ENCODE assay signal across 1 cellular context in the genomic region with DNA sequence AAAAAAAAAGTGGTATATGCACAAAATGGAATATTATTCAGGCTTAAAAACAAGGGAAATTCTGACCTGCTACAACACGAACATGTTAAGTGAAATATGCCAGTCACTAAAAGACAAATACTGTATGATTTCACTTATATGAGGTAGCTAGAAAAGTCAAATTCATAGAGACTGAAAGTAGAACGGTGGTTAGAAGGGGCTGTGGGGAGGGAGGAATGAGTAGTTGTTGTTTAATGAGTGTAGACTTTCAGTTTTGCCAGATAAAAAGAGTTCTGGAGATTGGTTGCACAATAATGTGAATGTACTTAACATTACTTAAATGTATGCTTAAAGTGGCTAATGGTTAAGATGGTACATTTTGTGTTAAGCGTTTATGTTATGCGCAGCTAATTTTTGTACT.
TF ChIP-seq lines count a peak whose summit lies in the region.

No MANE protein-coding gene starts in this region.

TF ChIP-seq in GM12878, 131 proteins besides CTCF, POLR2A, EP300 and RAD21 (continued from another document):
- TF ChIP-seq, protein P1, sequence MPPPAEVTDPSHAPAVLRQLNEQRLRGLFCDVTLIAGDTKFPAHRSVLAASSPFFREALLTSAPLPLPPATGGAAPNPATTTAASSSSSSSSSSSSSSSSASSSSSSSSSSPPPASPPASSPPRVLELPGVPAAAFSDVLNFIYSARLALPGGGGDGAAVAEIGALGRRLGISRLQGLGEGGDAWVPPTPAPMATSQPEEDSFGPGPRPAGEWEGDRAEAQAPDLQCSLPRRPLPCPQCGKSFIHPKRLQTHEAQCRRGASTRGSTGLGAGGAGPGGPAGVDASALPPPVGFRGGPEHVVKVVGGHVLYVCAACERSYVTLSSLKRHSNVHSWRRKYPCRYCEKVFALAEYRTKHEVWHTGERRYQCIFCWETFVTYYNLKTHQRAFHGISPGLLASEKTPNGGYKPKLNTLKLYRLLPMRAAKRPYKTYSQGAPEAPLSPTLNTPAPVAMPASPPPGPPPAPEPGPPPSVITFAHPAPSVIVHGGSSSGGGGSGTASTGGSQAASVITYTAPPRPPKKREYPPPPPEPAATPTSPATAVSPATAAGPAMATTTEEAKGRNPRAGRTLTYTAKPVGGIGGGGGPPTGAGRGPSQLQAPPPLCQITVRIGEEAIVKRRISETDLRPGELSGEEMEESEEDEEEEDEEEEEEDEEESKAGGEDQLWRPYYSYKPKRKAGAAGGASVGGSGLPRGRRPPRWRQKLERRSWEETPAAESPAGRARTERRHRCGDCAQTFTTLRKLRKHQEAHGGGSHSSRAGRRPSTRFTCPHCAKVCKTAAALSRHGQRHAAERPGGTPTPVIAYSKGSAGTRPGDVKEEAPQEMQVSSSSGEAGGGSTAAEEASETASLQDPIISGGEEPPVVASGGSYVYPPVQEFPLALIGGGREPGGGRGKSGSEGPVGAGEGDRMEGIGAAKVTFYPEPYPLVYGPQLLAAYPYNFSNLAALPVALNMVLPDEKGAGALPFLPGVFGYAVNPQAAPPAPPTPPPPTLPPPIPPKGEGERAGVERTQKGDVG (CRISPR knock-in tag; IDR thresholded peaks at IDR 0.05) = no peak
- TF ChIP-seq BCL11A (IDR thresholded peaks at IDR 0.05; ENCODE audit: low read depth, low read length) (peak; percentile 89), CBFB (IDR thresholded peaks at IDR 0.05; ENCODE audit: low read depth) (peak; percentile 81), NFIC (IDR thresholded peaks at IDR 0.05; ENCODE audit: low read depth, low read length) (peak; percentile 92), IKZF1 (conservative IDR thresholded peaks at IDR 0.05) (peak; percentile 46), ZNF24 (IDR thresholded peaks at IDR 0.05) (peak; percentile 72), MEF2A (IDR thresholded peaks at IDR 0.05; ENCODE audit: insufficient read depth, low read depth, low read length) (peak; percentile 43; the same call in 1 of the 2 replicates), POU2F2 (IDR thresholded peaks at IDR 0.05; ENCODE audit: borderline replicate concordance, low read depth, low read length) (0 out of 3 replicates have a peak, but pooled peaks have one; percentile 17), DPF2 (IDR thresholded peaks at IDR 0.05) (0 out of 2 replicates have a peak, but pooled peaks have one; percentile 50), NBN (IDR thresholded peaks at IDR 0.05) (peak; percentile 60; the same call in 1 of the 2 replicates), CREM (IDR thresholded peaks at IDR 0.05; ENCODE audit: low read depth) (peak; percentile 76; the same call in 1 of the 2 replicates), RUNX3 (IDR thresholded peaks at IDR 0.05; ENCODE audit: low read length) (peak; percentile 96), EED (IDR thresholded peaks at IDR 0.05; ENCODE audit: low read depth) (peak; percentile 74; the same call in 1 of the 2 replicates), GABPA (IDR thresholded peaks at IDR 0.05; ENCODE audit: low read depth) (0 out of 2 replicates have a peak, but pooled peaks have one; percentile 42), FOXK2 (IDR thresholded peaks at IDR 0.05) (no peak), ZBED1 (IDR thresholded peaks at IDR 0.05; ENCODE audit: borderline replicate concordance) (peak; percentile 79; the same call in 1 of the 2 replicates), JUNB (IDR thresholded peaks at IDR 0.05) (peak; percentile 94), MEF2B (IDR thresholded peaks at IDR 0.05; ENCODE audit: partially characterized antibody, poor library complexity, severe bottlenecking) (peak; percentile 40), BMI1 (IDR thresholded peaks at IDR 0.05; ENCODE audit: borderline replicate concordance) (0 out of 2 replicates have a peak, but pooled peaks have one; percentile 23), IRF4 (IDR thresholded peaks at IDR 0.05; ENCODE audit: low read depth, low read length) (peak; percentile 77; the same call in 1 of the 2 replicates), ATF7 (IDR thresholded peaks at IDR 0.05; ENCODE audit: low read depth) (peak; percentile 85), SREBF1 (IDR thresholded peaks at IDR 0.05; ENCODE audit: low read length) (no peak), KAT2A (conservative IDR thresholded peaks at IDR 0.05; ENCODE audit: control insufficient read depth, low read depth, low read length) (no peak), ZNF217 (IDR thresholded peaks at IDR 0.05) (0 out of 2 replicates have a peak, but pooled peaks have one; percentile 29), FOXM1 (IDR thresholded peaks at IDR 0.05; ENCODE audit: low read depth, low read length) (peak; percentile 63; the same call in 1 of the 2 replicates)
- TF ChIP-seq, protein P2, sequence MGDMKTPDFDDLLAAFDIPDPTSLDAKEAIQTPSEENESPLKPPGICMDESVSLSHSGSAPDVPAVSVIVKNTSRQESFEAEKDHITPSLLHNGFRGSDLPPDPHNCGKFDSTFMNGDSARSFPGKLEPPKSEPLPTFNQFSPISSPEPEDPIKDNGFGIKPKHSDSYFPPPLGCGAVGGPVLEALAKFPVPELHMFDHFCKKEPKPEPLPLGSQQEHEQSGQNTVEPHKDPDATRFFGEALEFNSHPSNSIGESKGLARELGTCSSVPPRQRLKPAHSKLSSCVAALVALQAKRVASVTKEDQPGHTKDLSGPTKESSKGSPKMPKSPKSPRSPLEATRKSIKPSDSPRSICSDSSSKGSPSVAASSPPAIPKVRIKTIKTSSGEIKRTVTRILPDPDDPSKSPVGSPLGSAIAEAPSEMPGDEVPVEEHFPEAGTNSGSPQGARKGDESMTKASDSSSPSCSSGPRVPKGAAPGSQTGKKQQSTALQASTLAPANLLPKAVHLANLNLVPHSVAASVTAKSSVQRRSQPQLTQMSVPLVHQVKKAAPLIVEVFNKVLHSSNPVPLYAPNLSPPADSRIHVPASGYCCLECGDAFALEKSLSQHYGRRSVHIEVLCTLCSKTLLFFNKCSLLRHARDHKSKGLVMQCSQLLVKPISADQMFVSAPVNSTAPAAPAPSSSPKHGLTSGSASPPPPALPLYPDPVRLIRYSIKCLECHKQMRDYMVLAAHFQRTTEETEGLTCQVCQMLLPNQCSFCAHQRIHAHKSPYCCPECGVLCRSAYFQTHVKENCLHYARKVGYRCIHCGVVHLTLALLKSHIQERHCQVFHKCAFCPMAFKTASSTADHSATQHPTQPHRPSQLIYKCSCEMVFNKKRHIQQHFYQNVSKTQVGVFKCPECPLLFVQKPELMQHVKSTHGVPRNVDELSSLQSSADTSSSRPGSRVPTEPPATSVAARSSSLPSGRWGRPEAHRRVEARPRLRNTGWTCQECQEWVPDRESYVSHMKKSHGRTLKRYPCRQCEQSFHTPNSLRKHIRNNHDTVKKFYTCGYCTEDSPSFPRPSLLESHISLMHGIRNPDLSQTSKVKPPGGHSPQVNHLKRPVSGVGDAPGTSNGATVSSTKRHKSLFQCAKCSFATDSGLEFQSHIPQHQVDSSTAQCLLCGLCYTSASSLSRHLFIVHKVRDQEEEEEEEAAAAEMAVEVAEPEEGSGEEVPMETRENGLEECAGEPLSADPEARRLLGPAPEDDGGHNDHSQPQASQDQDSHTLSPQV (IDR thresholded peaks at IDR 0.05) = no peak
- TF ChIP-seq, protein P3, sequence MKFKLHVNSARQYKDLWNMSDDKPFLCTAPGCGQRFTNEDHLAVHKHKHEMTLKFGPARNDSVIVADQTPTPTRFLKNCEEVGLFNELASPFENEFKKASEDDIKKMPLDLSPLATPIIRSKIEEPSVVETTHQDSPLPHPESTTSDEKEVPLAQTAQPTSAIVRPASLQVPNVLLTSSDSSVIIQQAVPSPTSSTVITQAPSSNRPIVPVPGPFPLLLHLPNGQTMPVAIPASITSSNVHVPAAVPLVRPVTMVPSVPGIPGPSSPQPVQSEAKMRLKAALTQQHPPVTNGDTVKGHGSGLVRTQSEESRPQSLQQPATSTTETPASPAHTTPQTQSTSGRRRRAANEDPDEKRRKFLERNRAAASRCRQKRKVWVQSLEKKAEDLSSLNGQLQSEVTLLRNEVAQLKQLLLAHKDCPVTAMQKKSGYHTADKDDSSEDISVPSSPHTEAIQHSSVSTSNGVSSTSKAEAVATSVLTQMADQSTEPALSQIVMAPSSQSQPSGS (IDR thresholded peaks at IDR 0.05; ENCODE audit: low read length) = peak; percentile 74
- TF ChIP-seq, protein P4, sequence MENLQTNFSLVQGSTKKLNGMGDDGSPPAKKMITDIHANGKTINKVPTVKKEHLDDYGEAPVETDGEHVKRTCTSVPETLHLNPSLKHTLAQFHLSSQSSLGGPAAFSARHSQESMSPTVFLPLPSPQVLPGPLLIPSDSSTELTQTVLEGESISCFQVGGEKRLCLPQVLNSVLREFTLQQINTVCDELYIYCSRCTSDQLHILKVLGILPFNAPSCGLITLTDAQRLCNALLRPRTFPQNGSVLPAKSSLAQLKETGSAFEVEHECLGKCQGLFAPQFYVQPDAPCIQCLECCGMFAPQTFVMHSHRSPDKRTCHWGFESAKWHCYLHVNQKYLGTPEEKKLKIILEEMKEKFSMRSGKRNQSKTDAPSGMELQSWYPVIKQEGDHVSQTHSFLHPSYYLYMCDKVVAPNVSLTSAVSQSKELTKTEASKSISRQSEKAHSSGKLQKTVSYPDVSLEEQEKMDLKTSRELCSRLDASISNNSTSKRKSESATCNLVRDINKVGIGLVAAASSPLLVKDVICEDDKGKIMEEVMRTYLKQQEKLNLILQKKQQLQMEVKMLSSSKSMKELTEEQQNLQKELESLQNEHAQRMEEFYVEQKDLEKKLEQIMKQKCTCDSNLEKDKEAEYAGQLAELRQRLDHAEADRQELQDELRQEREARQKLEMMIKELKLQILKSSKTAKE (IDR thresholded peaks at IDR 0.05; ENCODE audit: low read depth, poor library complexity, severe bottlenecking) = peak; percentile 74
- TF ChIP-seq, protein P5, sequence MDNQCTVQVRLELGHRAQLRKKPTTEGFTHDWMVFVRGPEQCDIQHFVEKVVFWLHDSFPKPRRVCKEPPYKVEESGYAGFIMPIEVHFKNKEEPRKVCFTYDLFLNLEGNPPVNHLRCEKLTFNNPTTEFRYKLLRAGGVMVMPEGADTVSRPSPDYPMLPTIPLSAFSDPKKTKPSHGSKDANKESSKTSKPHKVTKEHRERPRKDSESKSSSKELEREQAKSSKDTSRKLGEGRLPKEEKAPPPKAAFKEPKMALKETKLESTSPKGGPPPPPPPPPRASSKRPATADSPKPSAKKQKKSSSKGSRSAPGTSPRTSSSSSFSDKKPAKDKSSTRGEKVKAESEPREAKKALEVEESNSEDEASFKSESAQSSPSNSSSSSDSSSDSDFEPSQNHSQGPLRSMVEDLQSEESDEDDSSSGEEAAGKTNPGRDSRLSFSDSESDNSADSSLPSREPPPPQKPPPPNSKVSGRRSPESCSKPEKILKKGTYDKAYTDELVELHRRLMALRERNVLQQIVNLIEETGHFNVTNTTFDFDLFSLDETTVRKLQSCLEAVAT (IDR thresholded peaks at IDR 0.05) = peak; percentile 43; the same call in 1 of the 2 replicates
- TF ChIP-seq, protein P6, sequence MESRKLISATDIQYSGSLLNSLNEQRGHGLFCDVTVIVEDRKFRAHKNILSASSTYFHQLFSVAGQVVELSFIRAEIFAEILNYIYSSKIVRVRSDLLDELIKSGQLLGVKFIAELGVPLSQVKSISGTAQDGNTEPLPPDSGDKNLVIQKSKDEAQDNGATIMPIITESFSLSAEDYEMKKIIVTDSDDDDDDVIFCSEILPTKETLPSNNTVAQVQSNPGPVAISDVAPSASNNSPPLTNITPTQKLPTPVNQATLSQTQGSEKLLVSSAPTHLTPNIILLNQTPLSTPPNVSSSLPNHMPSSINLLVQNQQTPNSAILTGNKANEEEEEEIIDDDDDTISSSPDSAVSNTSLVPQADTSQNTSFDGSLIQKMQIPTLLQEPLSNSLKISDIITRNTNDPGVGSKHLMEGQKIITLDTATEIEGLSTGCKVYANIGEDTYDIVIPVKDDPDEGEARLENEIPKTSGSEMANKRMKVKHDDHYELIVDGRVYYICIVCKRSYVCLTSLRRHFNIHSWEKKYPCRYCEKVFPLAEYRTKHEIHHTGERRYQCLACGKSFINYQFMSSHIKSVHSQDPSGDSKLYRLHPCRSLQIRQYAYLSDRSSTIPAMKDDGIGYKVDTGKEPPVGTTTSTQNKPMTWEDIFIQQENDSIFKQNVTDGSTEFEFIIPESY (IDR thresholded peaks at IDR 0.05) = no peak
- TF ChIP-seq, protein P7, sequence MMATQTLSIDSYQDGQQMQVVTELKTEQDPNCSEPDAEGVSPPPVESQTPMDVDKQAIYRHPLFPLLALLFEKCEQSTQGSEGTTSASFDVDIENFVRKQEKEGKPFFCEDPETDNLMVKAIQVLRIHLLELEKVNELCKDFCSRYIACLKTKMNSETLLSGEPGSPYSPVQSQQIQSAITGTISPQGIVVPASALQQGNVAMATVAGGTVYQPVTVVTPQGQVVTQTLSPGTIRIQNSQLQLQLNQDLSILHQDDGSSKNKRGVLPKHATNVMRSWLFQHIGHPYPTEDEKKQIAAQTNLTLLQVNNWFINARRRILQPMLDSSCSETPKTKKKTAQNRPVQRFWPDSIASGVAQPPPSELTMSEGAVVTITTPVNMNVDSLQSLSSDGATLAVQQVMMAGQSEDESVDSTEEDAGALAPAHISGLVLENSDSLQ (IDR thresholded peaks at IDR 0.05) = peak; percentile 66
- TF ChIP-seq, protein P8, sequence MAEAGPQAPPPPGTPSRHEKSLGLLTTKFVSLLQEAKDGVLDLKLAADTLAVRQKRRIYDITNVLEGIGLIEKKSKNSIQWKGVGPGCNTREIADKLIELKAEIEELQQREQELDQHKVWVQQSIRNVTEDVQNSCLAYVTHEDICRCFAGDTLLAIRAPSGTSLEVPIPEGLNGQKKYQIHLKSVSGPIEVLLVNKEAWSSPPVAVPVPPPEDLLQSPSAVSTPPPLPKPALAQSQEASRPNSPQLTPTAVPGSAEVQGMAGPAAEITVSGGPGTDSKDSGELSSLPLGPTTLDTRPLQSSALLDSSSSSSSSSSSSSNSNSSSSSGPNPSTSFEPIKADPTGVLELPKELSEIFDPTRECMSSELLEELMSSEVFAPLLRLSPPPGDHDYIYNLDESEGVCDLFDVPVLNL (IDR thresholded peaks at IDR 0.05; ENCODE audit: low read depth, low read length) = no peak
- TF ChIP-seq, protein P9, sequence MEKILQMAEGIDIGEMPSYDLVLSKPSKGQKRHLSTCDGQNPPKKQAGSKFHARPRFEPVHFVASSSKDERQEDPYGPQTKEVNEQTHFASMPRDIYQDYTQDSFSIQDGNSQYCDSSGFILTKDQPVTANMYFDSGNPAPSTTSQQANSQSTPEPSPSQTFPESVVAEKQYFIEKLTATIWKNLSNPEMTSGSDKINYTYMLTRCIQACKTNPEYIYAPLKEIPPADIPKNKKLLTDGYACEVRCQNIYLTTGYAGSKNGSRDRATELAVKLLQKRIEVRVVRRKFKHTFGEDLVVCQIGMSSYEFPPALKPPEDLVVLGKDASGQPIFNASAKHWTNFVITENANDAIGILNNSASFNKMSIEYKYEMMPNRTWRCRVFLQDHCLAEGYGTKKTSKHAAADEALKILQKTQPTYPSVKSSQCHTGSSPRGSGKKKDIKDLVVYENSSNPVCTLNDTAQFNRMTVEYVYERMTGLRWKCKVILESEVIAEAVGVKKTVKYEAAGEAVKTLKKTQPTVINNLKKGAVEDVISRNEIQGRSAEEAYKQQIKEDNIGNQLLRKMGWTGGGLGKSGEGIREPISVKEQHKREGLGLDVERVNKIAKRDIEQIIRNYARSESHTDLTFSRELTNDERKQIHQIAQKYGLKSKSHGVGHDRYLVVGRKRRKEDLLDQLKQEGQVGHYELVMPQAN (conservative IDR thresholded peaks at IDR 0.05) = no peak
